Comparison of ENCODE assay signal across 8 cellular contexts in the genomic region with DNA sequence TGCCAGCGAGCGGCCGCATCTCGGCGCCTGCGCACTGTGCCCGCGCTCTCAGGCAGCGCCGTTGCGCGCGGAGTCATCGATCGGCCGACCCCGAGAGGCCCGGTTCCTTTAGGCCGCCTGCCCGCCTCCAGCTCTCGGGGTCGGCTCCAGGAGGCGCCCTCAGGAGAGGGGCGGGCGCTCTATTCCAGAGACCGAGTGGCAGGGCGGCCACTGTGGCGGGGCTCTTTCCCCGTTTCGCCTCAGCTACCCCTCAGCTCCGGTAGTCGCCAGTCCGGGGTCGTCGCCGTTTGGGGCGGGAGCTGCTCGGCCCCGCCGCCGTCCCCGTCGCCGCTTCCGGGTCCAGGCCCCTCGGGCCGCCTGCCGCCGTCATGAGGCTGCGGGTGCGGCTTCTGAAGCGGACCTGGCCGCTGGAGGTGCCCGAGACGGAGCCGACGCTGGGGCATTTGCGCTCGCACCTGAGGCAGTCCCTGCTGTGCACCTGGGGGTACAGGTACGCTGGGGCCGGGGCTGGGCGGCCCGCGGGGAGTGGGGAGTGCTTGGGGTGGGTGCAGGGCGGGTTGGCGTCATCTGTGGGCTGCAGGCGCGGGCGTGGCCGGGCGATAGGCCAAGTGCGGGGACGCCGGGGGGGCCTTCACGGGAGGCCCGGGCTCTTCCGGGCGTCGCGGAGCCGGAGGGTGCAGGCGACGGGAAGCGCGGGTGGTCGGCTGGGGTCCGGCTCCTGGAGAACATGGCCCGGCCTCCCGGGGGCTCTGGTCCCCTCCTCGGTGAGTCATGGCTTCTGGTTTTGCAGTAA. TPM values are rescaled to one million over a fixed set of nuclear protein-coding genes. Genes with fewer than 3 reads are reported as not detected.
DNase-seq lines count a peak whose midpoint lies in the region; ATAC-seq and TF ChIP-seq lines count a peak whose summit lies in the region.

A gene (plus strand): TSS at position 177 of the 793 bp plus-strand sequence. CDS start 192 bp downstream, at position 369.

- DNase-seq in GM13977 (ENCODE audit: low spot score) (peak; percentile 92), NCI-H1694 treated with DMSO at 0.1 percent for 48 hours (lab: John Stamatoyannopoulos, UW) (peak; percentile 77), anterior cingulate cortex (lab: John Stamatoyannopoulos, UW) (peak in 57 of 58 donors; percentile 56 to 93 (median 87)), right cardiac atrium (peak; percentile 94 to 98 (median 97)), putamen (ENCODE audit: low spot score) (peak; percentile 91), uterus (peak; percentile 91 to 94)

- peaks cover 7% of the 10 kb centered on the region for H3K4me1 ChIP-seq in right cardiac atrium (ENCODE audit: control insufficient read depth, insufficient read depth, low read length)
- H3K4me1 ChIP-seq in uterus = no peaks in the 10 kb centered on the region

- TF ChIP-seq POLR2A in uterus (IDR thresholded peaks at IDR 0.05) = peak; percentile 55 to 77

- under 1% methylated on average over 90 of the region's 90 CpGs for WGBS in right cardiac atrium

- intact Hi-C loops in T-helper 2 cell treated with Interferon-gamma antibody and Interleukin-4, amounts not matched to agents 100 ng/mL and 5 ng/mL, for 36 hours (cut with micrococcal nuclease) = loop anchor here (1.0 to 10.0 kb wide), 4 partner anchors 268 to 810 kb away; a partner anchor contains a TSS
- intact Hi-C loops in right cardiac atrium (cut with DNase I) (loop anchor here in 1 of 4 donors (10.0 kb wide), 1 partner anchor 60 kb away; a partner anchor contains a TSS), uterus (cut with DNase I; ENCODE audit: low total_unique reads) (no loop called here)

- H3K36me3 ChIP-seq in uterus = no peaks in the 10 kb centered on the region

- in situ Hi-C loops in GM13977 (cut with MboI; ENCODE audit: low pct_unique_long_range_greater_than_20kb, low sequenced_read_pairs, unreplicated experiment) = loop anchor here (25.0 kb wide), 1 partner anchor 488 kb away; no protein-coding TSS in a partner anchor

- no peaks in the 10 kb centered on the region for H3K27me3 ChIP-seq in right cardiac atrium (ENCODE audit: control insufficient read depth, insufficient read depth)
- H3K27me3 ChIP-seq in uterus = no peaks in the 10 kb centered on the region

- H3K9me3 ChIP-seq in right cardiac atrium (ENCODE audit: control insufficient read depth, low read length) (no peaks in the 10 kb centered on the region), uterus (no peaks in the 10 kb centered on the region)

- H3K27ac ChIP-seq in right cardiac atrium (ENCODE audit: low read length) (peak within 1 kb of the TSS; percentile 77), uterus (peak within 1 kb of the TSS; percentile 96 to 99)

- peak; percentile 36 for TF ChIP-seq CTCF in GM13977 (IDR thresholded peaks at IDR 0.05; ENCODE audit: extremely low read depth, insufficient read depth, missing control alignments)
- TF ChIP-seq CTCF in uterus (IDR thresholded peaks at IDR 0.05) = peak; percentile 24 to 66 (median 56)

- H3K4me3 ChIP-seq in right cardiac atrium (ENCODE audit: low read length) (peak within 1 kb of the TSS; percentile 60), uterus (peak within 1 kb of the TSS; percentile 60 to 95)

- ATAC-seq in HG02870 (IDR thresholded peaks at IDR 0.05; ENCODE audit: unreplicated experiment) (peak; percentile 56), right cardiac atrium (peak; percentile 92)

RNA-seq across cellular contexts. Expression of the gene that starts here (rescaled TPM):
- total RNA-seq in T-helper 2 cell treated with Interferon-gamma antibody and Interleukin-4, amounts not matched to agents 100 ng/mL and 5 ng/mL, for 36 hours = 101 and 103 TPM in 2 replicates
- total RNA-seq in right cardiac atrium = 10 to 100 TPM; 45.3 to 52.9 (median 49.3) TPM
- 38.0 TPM for polyA plus RNA-seq in right cardiac atrium
- total RNA-seq in uterus = 10 to 100 TPM; 78.2 to 90.2 (median 80.0) TPM

Comparison
In these comparisons a context has a peak if more than half of its experiments do, and no peak if none do; other contexts are left out.
1. Peak in every context shown above with its lines: DNase-seq, ATAC-seq, H3K4me3 ChIP-seq and H3K27ac ChIP-seq.